In the genomic region with DNA sequence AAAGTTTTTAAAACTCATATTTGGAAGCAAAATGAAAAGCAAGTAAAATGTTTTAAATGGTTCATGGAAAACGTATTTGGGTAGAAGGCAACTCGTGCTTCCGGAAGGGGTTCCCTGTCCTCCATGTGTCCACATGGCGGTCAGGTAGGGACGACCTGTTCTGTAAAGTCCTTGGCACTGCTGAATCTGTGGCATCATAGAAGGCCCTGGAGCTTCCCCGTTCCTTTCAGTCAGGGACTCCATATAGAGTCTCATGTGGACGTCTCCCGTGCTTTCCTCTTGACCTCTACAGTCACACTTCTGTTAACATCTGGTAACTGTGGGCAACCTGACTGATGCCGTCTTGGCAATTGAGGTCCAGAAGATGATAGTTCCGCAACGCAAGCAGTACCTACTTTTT, we compare ENCODE assay signal across 17 cellular contexts. TPM values are rescaled to one million over a fixed set of nuclear protein-coding genes. Genes with fewer than 3 reads are reported as not detected.
A peak's percentile ranks its signal among the peaks of the same experiment; 100 is the strongest.
DNase-seq lines count a peak whose midpoint lies in the region; ATAC-seq and TF ChIP-seq lines count a peak whose summit lies in the region.
"Had no signal": no experiment of that assay in that cellular context is flagged by ENCODE, and none has a peak within 500 bp of the region (broad histone marks: within the 10 kb centered on the region; RNA-seq: fewer than 3 reads in every experiment).

No MANE protein-coding gene starts in this region.

- no peaks in the 10 kb centered on the region for H3K27me3 Mint-ChIP-seq in brain

- peaks cover 8% of the 10 kb centered on the region for H3K4me1 Mint-ChIP-seq in brain

- peak overlapping the region in 3 of 5 experiments; percentile 45 to 90 (median 48) for H3K27ac Mint-ChIP-seq in brain

- peak; percentile 20 to 21 for DNase-seq in activated T-cell treated with anti-CD3 and anti-CD28 coated beads, Interleukin-2, amount 50 U/mL, for 48 hours
- no peak for DNase-seq in activated T-cell treated with anti-CD3 and anti-CD28 coated beads, Interleukin-2, amount 50 U/mL, for 1 hour
- DNase-seq in RWPE1 (ENCODE audit: low spot score) = no peak
- no peak for DNase-seq in osteoblast (ENCODE audit: insufficient read length, low spot score, missing footprints)
- no peak for DNase-seq in NCI-H774 (lab: John Stamatoyannopoulos, UW)
- DNase-seq: anterior cingulate cortex; cortex of kidney; H7; mesenchymal stem cell; NCI-H1694; NCI-H446 treated with DMSO at 0.1 percent for 48 hours; stimulated activated CD4-positive, alpha-beta T cell treated with anti-CD3 and anti-CD28 coated beads, Interleukin-4, amount 100 ng/mL, for 1 hour; trophoblast cell had no signal

- no peak for ATAC-seq in HG02970 (IDR thresholded peaks at IDR 0.05; ENCODE audit: low FRiP score, unreplicated experiment)
- ATAC-seq in gastroesophageal sphincter = no peak
- ATAC-seq: sciatic nerve had no signal

- H3K9me3 Mint-ChIP-seq in brain = no peaks in the 10 kb centered on the region

- TF ChIP-seq POLR2A in gastroesophageal sphincter (IDR thresholded peaks at IDR 0.05) = no peak

- H3K27me3 ChIP-seq in osteoblast (ENCODE audit: insufficient read depth, low read length) (no peaks in the 10 kb centered on the region), gastroesophageal sphincter (no peaks in the 10 kb centered on the region)

- H3K4me3 ChIP-seq in osteoblast (ENCODE audit: insufficient read depth, low read length) = no peak overlapping the region
- no peak overlapping the region for H3K4me3 ChIP-seq in gastroesophageal sphincter

- peaks cover 27% of the 10 kb centered on the region for H3K79me2 ChIP-seq in osteoblast (ENCODE audit: insufficient read depth, low read length)

- H3K27ac ChIP-seq in RWPE1 (peak overlapping the region; percentile 52), osteoblast (ENCODE audit: low read depth, low read length) (peak overlapping the region; percentile 88), gastroesophageal sphincter (peak overlapping the region in 2 of 4 donors; percentile 73 to 75)

- CTCF ChIA-PET in RWPE1 (lab: Yijun Ruan, JAX) = no interaction called here

- peaks cover 22% of the 10 kb centered on the region for H3K4me1 ChIP-seq in osteoblast (ENCODE audit: insufficient read depth, low read length)
- H3K4me1 ChIP-seq in gastroesophageal sphincter = peaks cover 0 to 21% (median 16%) of the 10 kb centered on the region in 3 donors

- no peaks in the 10 kb centered on the region for H3K9me3 ChIP-seq in osteoblast (ENCODE audit: low read depth, low read length)
- no peaks in the 10 kb centered on the region for H3K9me3 ChIP-seq in gastroesophageal sphincter

- peaks cover 68% of the 10 kb centered on the region for H3K36me3 Mint-ChIP-seq in brain

- no peak overlapping the region for H3K4me3 Mint-ChIP-seq in brain

- TF ChIP-seq EP300 in gastroesophageal sphincter (IDR thresholded peaks at IDR 0.05) = no peak

- no peaks in the 10 kb centered on the region for H4K20me1 ChIP-seq in osteoblast (ENCODE audit: insufficient read depth, low read length)

- H3K36me3 ChIP-seq in osteoblast (ENCODE audit: insufficient read depth, low read length) = peaks cover 60% of the 10 kb centered on the region
- H3K36me3 ChIP-seq in gastroesophageal sphincter = peaks cover 0 to 72% of the 10 kb centered on the region in 2 donors

- 88 to 92% methylated on average over 4 to 11 of the region's 11 CpGs for WGBS in gastroesophageal sphincter (ENCODE audit: low coverage in 1 of 2), 2 donors

- no peak overlapping the region for H2AFZ ChIP-seq in osteoblast (ENCODE audit: low read length)

- TF ChIP-seq CTCF in RWPE1 (conservative IDR thresholded peaks at IDR 0.05; ENCODE audit: low read depth) (no peak), brain (conservative IDR thresholded peaks at IDR 0.05) (no peak), osteoblast (IDR thresholded peaks at IDR 0.05; ENCODE audit: extremely low read depth, low read depth, low read length) (no peak), gastroesophageal sphincter (IDR thresholded peaks at IDR 0.05) (no peak)

- POLR2A ChIA-PET in RWPE1 (lab: Yijun Ruan, JAX; ENCODE audit: low non-redundant PET) = no interaction called here

- no peak overlapping the region for H3K4me2 ChIP-seq in osteoblast (ENCODE audit: insufficient read depth, low read length)

RNA-seq across cellular contexts. Expression of gene DYNLT1, which starts 11.4 kb away (rescaled TPM):
- polyA plus RNA-seq in brain (ENCODE audit: insufficient read depth, low read depth, low replicate concordance) = 676 TPM
- 54.3 and 70.4 TPM in 2 replicates for total RNA-seq in osteoblast
- 100 to 1,000 TPM in 3 of 4 donors, 10 to 100 TPM in 1; 83.9 to 125 (median 113) TPM for total RNA-seq in gastroesophageal sphincter

RNA-seq across cellular contexts. Expression of gene SYTL3, which starts 16.7 kb away (rescaled TPM):
- 8.0 TPM for polyA plus RNA-seq in brain (ENCODE audit: insufficient read depth, low read depth, low replicate concordance)
- 1.5 and 2.2 TPM in 2 replicates for total RNA-seq in osteoblast
- 1 to 10 TPM; 1.9 to 5.9 (median 4.5) TPM for total RNA-seq in gastroesophageal sphincter

Comparison
In these comparisons a context has a peak if more than half of its experiments do, and no peak if none do; other contexts are left out.
1. DNase-seq: peak in activated T-cell treated with anti-CD3 and anti-CD28 coated beads, Interleukin-2, amount 50 U/mL, for 48 hours (2 of 2); none in activated T-cell treated with anti-CD3 and anti-CD28 coated beads, Interleukin-2, amount 50 U/mL, for 1 hour (single experiment), RWPE1 (single experiment), osteoblast (single experiment) and NCI-H774 (single experiment).